11 cellular contexts compared by ENCODE assay signal in the genomic region with DNA sequence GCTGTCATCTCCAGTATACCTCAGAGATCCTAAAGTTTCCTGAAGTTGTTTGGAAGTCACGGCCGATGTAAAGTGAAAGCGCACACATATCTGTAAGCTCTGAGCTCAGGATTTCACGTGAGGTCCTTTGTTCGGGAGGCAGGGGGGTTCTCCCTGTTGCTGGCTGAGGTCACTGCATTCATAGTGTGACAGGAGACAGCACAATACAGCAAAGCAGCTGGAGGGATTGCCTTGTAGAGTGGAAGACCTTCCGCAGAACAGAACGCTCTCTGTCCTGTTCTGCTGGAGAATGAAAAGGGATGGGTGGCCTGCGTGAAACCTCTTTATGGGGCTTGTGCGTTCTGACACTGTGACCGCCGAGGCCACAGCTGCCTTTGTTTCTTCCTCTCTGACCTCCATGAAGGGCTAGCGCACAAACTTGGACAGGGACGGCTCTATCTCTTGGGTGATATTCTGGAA. TPM values are rescaled to one million over a fixed set of nuclear protein-coding genes. Genes with fewer than 3 reads are reported as not detected.
DNase-seq lines count a peak whose midpoint lies in the region; ATAC-seq, FAIRE-seq and TF ChIP-seq lines count a peak whose summit lies in the region.
"Had no signal": no experiment of that assay in that cellular context is flagged by ENCODE, and none has a peak within 500 bp of the region (broad histone marks: within the 10 kb centered on the region; RNA-seq: fewer than 3 reads in every experiment).

No MANE protein-coding gene starts in this region.

- H3K36me3 Mint-ChIP-seq in CD4-positive, CD25-positive, alpha-beta regulatory T cell: no peaks in the 10 kb centered on the region
- H3K36me3 Mint-ChIP-seq in osteocyte (ENCODE audit: unreplicated experiment): no peaks in the 10 kb centered on the region

- peaks cover 32 to 75% (median 60%) of the 10 kb centered on the region in 4 donors for H3K4me1 Mint-ChIP-seq in CD4-positive, CD25-positive, alpha-beta regulatory T cell
- H3K4me1 Mint-ChIP-seq in osteocyte (ENCODE audit: unreplicated experiment): peaks cover 40% of the 10 kb centered on the region

- BruUV-seq in endothelial cell of umbilical vein (replicated peaks; lab: Mats Ljungman, UMichigan): no TSS peak

- TF ChIP-seq CTCF in SU-DHL-6 (IDR thresholded peaks at IDR 0.05; ENCODE audit: insufficient read depth, low read length, poor library complexity, severe bottlenecking) (no peak), endothelial cell of umbilical vein (IDR thresholded peaks at IDR 0.05; ENCODE audit: extremely low read depth in 1 of 2, insufficient read depth in 1 of 2, low read depth in 1 of 2, low read length in 2 of 2) (no peak), osteocyte (IDR thresholded peaks at IDR 0.05) (no peak)

- no peaks in the 10 kb centered on the region for H3K27me3 ChIP-seq in CD4-positive, CD25-positive, alpha-beta regulatory T cell (ENCODE audit: control insufficient read depth, insufficient read depth, low read length)
- H3K27me3 ChIP-seq in SU-DHL-6 (ENCODE audit: low read length) (no peaks in the 10 kb centered on the region), endothelial cell of umbilical vein (ENCODE audit: control insufficient read depth in 2 of 2, insufficient read depth in 2 of 2, low read length in 2 of 2) (no peaks in the 10 kb centered on the region)

- intact Hi-C loops in endothelial cell of umbilical vein (cut with micrococcal nuclease): loop anchor here (1.0 to 10.0 kb wide), 3 partner anchors 11 to 1240 kb away; no protein-coding TSS in a partner anchor

- H3K9me2 ChIP-seq in SU-DHL-6 (replicated peaks; ENCODE audit: insufficient read depth, low read length): no peaks in the 10 kb centered on the region

- peak overlapping the region; percentile 92 for H3K4me3 ChIP-seq in CD4-positive, CD25-positive, alpha-beta regulatory T cell (ENCODE audit: low read depth, low read length)
- H3K4me3 ChIP-seq in SU-DHL-6 (ENCODE audit: insufficient read depth, low read length, poor library complexity, severe bottlenecking) (no peak overlapping the region), endothelial cell of umbilical vein (replicated peaks in 1 of 3; ENCODE audit: insufficient read depth in 1 of 3, low read depth in 1 of 3, low read length in 3 of 3) (peak overlapping the region in 1 of 3 experiments; percentile 57)

- dilution Hi-C loops in endothelial cell of umbilical vein (cut with MboI; ENCODE audit: extremely low pct_ligation_motif_present, low sequenced_read_pairs): no loop called here

- H3K4me2 ChIP-seq in SU-DHL-6 (ENCODE audit: low read depth, low read length, poor library complexity, severe bottlenecking): no peak overlapping the region
- peak overlapping the region; percentile 88 for H3K4me2 ChIP-seq in endothelial cell of umbilical vein (ENCODE audit: insufficient read depth, low read length)

- H3K9me3 ChIP-seq in CD4-positive, CD25-positive, alpha-beta regulatory T cell (ENCODE audit: control insufficient read depth in 2 of 2, low read length in 2 of 2): no peaks in the 10 kb centered on the region
- no peaks in the 10 kb centered on the region for H3K9me3 ChIP-seq in SU-DHL-6 (ENCODE audit: insufficient read depth, low read length)
- no peaks in the 10 kb centered on the region for H3K9me3 ChIP-seq in endothelial cell of umbilical vein (replicated peaks; ENCODE audit: control insufficient read depth, insufficient read depth, low read length)

- H3K36me3 ChIP-seq in CD4-positive, CD25-positive, alpha-beta regulatory T cell (ENCODE audit: control insufficient read depth, insufficient read depth, low read length): no peaks in the 10 kb centered on the region
- H3K36me3 ChIP-seq in SU-DHL-6 (ENCODE audit: low read length) (no peaks in the 10 kb centered on the region), endothelial cell of umbilical vein (ENCODE audit: control insufficient read depth in 2 of 2, extremely low read depth in 1 of 2, insufficient read depth in 2 of 2, low read length in 2 of 2) (no peaks in the 10 kb centered on the region)

- peaks cover 49% of the 10 kb centered on the region for H3F3A ChIP-seq in SU-DHL-6 (ENCODE audit: insufficient read depth)

- H3K79me2 ChIP-seq in SU-DHL-6 (ENCODE audit: insufficient read depth, low read length) (no peaks in the 10 kb centered on the region), endothelial cell of umbilical vein (ENCODE audit: control insufficient read depth, insufficient read depth, low read length) (no peaks in the 10 kb centered on the region)

- H3K9ac ChIP-seq in SU-DHL-6 (ENCODE audit: low read length) (peak overlapping the region; percentile 35; the same call in 1 of the 2 replicates), endothelial cell of umbilical vein (replicated peaks; ENCODE audit: extremely low read depth, insufficient read depth, low read length) (peak overlapping the region; percentile 98)

- peaks cover 4% of the 10 kb centered on the region for H3K27me3 Mint-ChIP-seq in CD4-positive, CD25-positive, alpha-beta regulatory T cell
- H3K27me3 Mint-ChIP-seq in osteocyte (ENCODE audit: unreplicated experiment): no peaks in the 10 kb centered on the region

- POLR2A ChIA-PET in endothelial cell of umbilical vein (lab: Charles Lee): interaction anchor here (1.1 kb wide), 2 partner anchors 14 to 33 kb away, joined by 3 to 15 read pairs; no protein-coding TSS in a partner anchor

- peak overlapping the region; percentile 92 for H3K27ac ChIP-seq in CD4-positive, CD25-positive, alpha-beta regulatory T cell (ENCODE audit: insufficient read depth, low read length, poor library complexity, severe bottlenecking)
- peak overlapping the region; percentile 57 for H3K27ac ChIP-seq in SU-DHL-6 (ENCODE audit: low read depth, low read length)
- H3K27ac ChIP-seq in endothelial cell of umbilical vein (ENCODE audit: insufficient read depth, low read depth, low read length): peak overlapping the region; percentile 96

- no peak for ATAC-seq in CD4-positive, CD25-positive, alpha-beta regulatory T cell (ENCODE audit: low read depth in 2 of 2)

- no peaks in the 10 kb centered on the region for H3K9me1 ChIP-seq in endothelial cell of umbilical vein (replicated peaks; ENCODE audit: control insufficient read depth, extremely low read depth, insufficient read depth, low read length)

- H2AFZ ChIP-seq in SU-DHL-6 (ENCODE audit: low read depth, low read length, severe bottlenecking): no peak overlapping the region
- H2AFZ ChIP-seq in endothelial cell of umbilical vein (ENCODE audit: low read depth, low read length): no peak overlapping the region

- CTCF ChIA-PET in endothelial cell of umbilical vein (lab: Charles Lee): interaction anchor here (0.7 to 4.1 kb wide), 10 partner anchors 9 to 117 kb away, joined by 3 to 36 read pairs (median 6); partner anchors contain the start of gene SERPINB9

- H3K4me1 ChIP-seq in CD4-positive, CD25-positive, alpha-beta regulatory T cell (ENCODE audit: control insufficient read depth, insufficient read depth, low read length, poor library complexity, severe bottlenecking): peaks cover 70% of the 10 kb centered on the region
- peaks cover 67% of the 10 kb centered on the region for H3K4me1 ChIP-seq in endothelial cell of umbilical vein (ENCODE audit: control insufficient read depth, extremely low read depth, insufficient read depth, low read length)

- peak overlapping the region; percentile 93 to 100 (median 94) for H3K27ac Mint-ChIP-seq in CD4-positive, CD25-positive, alpha-beta regulatory T cell
- peak overlapping the region; percentile 93 for H3K27ac Mint-ChIP-seq in osteocyte (ENCODE audit: unreplicated experiment)

- peak overlapping the region; percentile 66 to 87 (median 80) for H3K4me3 Mint-ChIP-seq in CD4-positive, CD25-positive, alpha-beta regulatory T cell
- H3K4me3 Mint-ChIP-seq in osteocyte (ENCODE audit: unreplicated experiment): no peak overlapping the region

- peak; percentile 37 for TF ChIP-seq POLR2A in endothelial cell of umbilical vein (IDR thresholded peaks at IDR 0.05; ENCODE audit: low read depth, low read length)

- DNase-seq in CD4-positive, CD25-positive, alpha-beta regulatory T cell: no peak
- peak; percentile 90 for DNase-seq in endothelial cell of umbilical vein (ENCODE audit: low read depth, low spot score)
- DNase-seq in osteocyte (ENCODE audit: extremely low spot score, unreplicated experiment): no peak
- DNase-seq in amniotic stem cell (lab: John Stamatoyannopoulos, UW): no peak
- DNase-seq in NCI-H1092 (lab: John Stamatoyannopoulos, UW): no peak
- DNase-seq in HuH-7.5 (ENCODE audit: low spot score): no peak
- DNase-seq in HTR-8/SVneo (ENCODE audit: insufficient read length, low spot score): no peak
- DNase-seq: EL, NCI-H1694 had no signal

- FAIRE-seq in endothelial cell of umbilical vein (lab: Jason Lieb, UNC) (no peak), HTR-8/SVneo (lab: Jason Lieb, UNC) (no peak)

- H4K20me1 ChIP-seq in SU-DHL-6 (ENCODE audit: low read depth, low read length) (no peaks in the 10 kb centered on the region), endothelial cell of umbilical vein (replicated peaks; ENCODE audit: control insufficient read depth, extremely low read depth, insufficient read depth, low read length) (no peaks in the 10 kb centered on the region)

- H3K9me3 Mint-ChIP-seq in CD4-positive, CD25-positive, alpha-beta regulatory T cell: no peaks in the 10 kb centered on the region
- no peaks in the 10 kb centered on the region for H3K9me3 Mint-ChIP-seq in osteocyte (ENCODE audit: unreplicated experiment)

RNA-seq across cellular contexts. Expression of gene SERPINB1, which starts 13.4 kb away (rescaled TPM):
- 38.1 TPM for total RNA-seq in CD4-positive, CD25-positive, alpha-beta regulatory T cell
- 100 to 1,000 TPM; 100 to 116 (median 109) TPM for polyA plus RNA-seq in CD4-positive, CD25-positive, alpha-beta regulatory T cell
- total RNA-seq in endothelial cell of umbilical vein (23.3 and 24.0 TPM in 2 replicates), osteocyte (13.7 and 14.8 TPM in 2 replicates)
- 5.9 and 6.7 TPM in 2 replicates for polyA plus RNA-seq in endothelial cell of umbilical vein
- polyA plus RNA-seq in endothelial cell of umbilical vein (2011; cell fraction: cytosol; rRNA removed): 10.6 and 11.9 TPM in 2 replicates
- polyA plus RNA-seq in endothelial cell of umbilical vein (2011; cell fraction: nucleus; rRNA removed): 5.7 and 9.4 TPM in 2 replicates
- 11.5 and 15.7 TPM in 2 replicates for polyA plus RNA-seq in endothelial cell of umbilical vein (2012)
- 5.7 and 6.0 TPM in 2 replicates for polyA minus RNA-seq in endothelial cell of umbilical vein
- 31.9 TPM for polyA minus RNA-seq in endothelial cell of umbilical vein (2011; cell fraction: cytosol; rRNA and poly(A)+ RNA removed)
- 3.5 and 5.7 TPM in 2 replicates for polyA minus RNA-seq in endothelial cell of umbilical vein (2011; cell fraction: nucleus; rRNA and poly(A)+ RNA removed)

RNA-seq across cellular contexts. Expression of gene SERPINB9, which starts 48.0 kb away (rescaled TPM):
- 48.1 TPM for total RNA-seq in CD4-positive, CD25-positive, alpha-beta regulatory T cell
- 10 to 100 TPM; 29.1 to 46.2 (median 37.1) TPM for polyA plus RNA-seq in CD4-positive, CD25-positive, alpha-beta regulatory T cell
- total RNA-seq in endothelial cell of umbilical vein (37.0 and 58.0 TPM in 2 replicates), osteocyte (0.34 and 0.48 TPM in 2 replicates)
- polyA plus RNA-seq in endothelial cell of umbilical vein: 47.3 and 51.6 TPM in 2 replicates
- 37.5 and 38.5 TPM in 2 replicates for polyA plus RNA-seq in endothelial cell of umbilical vein (2011; cell fraction: cytosol; rRNA removed)
- 32.0 and 44.9 TPM in 2 replicates for polyA plus RNA-seq in endothelial cell of umbilical vein (2011; cell fraction: nucleus; rRNA removed)
- polyA plus RNA-seq in endothelial cell of umbilical vein (2012): 23.4 and 26.9 TPM in 2 replicates
- polyA minus RNA-seq in endothelial cell of umbilical vein: 94.7 and 96.7 TPM in 2 replicates
- polyA minus RNA-seq in endothelial cell of umbilical vein (2011; cell fraction: cytosol; rRNA and poly(A)+ RNA removed): not detected
- 25.6 and 46.0 TPM in 2 replicates for polyA minus RNA-seq in endothelial cell of umbilical vein (2011; cell fraction: nucleus; rRNA and poly(A)+ RNA removed)
- total RNA-seq: H4 had no signal

Comparison
In these comparisons a context has a peak if more than half of its experiments do, and no peak if none do; other contexts are left out.
1. RNA of gene SERPINB9, which starts 48.0 kb away (total RNA-seq): 48.1 TPM in CD4-positive, CD25-positive, alpha-beta regulatory T cell (single experiment) and 37.0 to 58.0 TPM in endothelial cell of umbilical vein; 0.34 to 0.48 TPM in osteocyte; every median in the first group is over 10 times any median in the second.
2. Peak in every context shown above with its lines, with median percentiles within 50 percentile points of each other: H3K27ac ChIP-seq.